ENCODE assay signal across 26 cellular contexts in the genomic region with DNA sequence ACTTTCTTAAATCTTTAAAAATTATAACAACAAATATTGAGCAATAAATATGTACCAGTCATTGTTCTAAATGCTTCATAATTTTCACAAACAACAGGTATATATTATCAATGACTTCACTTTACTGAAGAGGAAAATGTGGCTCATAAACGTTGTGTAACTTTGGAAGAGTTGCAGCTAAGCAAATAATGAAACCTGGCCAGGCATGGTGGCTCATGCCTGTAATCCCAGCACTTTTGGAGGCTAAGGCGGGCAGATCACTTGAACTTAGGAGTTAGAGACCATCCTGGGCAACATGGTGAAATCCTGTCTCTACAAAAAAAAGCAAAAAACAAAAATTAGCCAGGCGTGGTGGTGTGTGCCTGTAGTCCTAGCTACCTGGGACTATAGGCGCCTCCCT.
"Had no signal": no experiment of that assay in that cellular context is flagged by ENCODE, and none has a peak within 500 bp of the region (broad histone marks: within the 10 kb centered on the region; RNA-seq: fewer than 3 reads in every experiment).

No MANE protein-coding gene starts in this region.

- H3K36me3 ChIP-seq: brain microvascular endothelial cell had no signal

- FAIRE-seq: TTC549 had no signal

- H3K4me3 ChIP-seq: PC-9 had no signal

- H3K9me3 Mint-ChIP-seq: activated CD4-positive, alpha-beta memory T cell treated with anti-CD3 and anti-CD28 coated beads for 36 hours; activated CD4-positive, alpha-beta T cell treated with anti-CD3 and anti-CD28 coated beads, Interleukin-2, amount 10 ng/mL, durations not matched to agents 7 days and 5 days; activated naive CD4-positive, alpha-beta T cell treated with anti-CD3 and anti-CD28 coated beads, Interleukin-2, amount 10 ng/mL, durations not matched to agents 7 days and 5 days; activated T-cell treated with anti-CD3 and anti-CD28 coated beads, Interleukin-2, amount 50 U/mL, for 4 hours had no signal

- ATAC-seq: activated T-cell treated with anti-CD3 and anti-CD28 coated beads, Interleukin-2, amount 50 U/mL, for 4 hours; activated T-helper 17 cell treated with anti-CD3 and anti-CD28 coated beads, Interleukin-2, amount 50 U/mL, for 72 hours; T-cell had no signal

- H3K4me1 Mint-ChIP-seq: activated B cell treated with CpG ODN at 0.5 μM for 24 hours; activated CD4-positive, alpha-beta T cell treated with anti-CD3 and anti-CD28 coated beads, Interleukin-2, amount 10 ng/mL, durations not matched to agents 7 days and 5 days; activated naive CD4-positive, alpha-beta T cell treated with anti-CD3 and anti-CD28 coated beads, Interleukin-2, amount 10 ng/mL, durations not matched to agents 7 days and 5 days; activated naive CD8-positive, alpha-beta T cell treated with anti-CD3 and anti-CD28 coated beads for 36 hours; activated T-helper 17 cell treated with anti-CD3 and anti-CD28 coated beads, Interleukin-2, amount 50 U/mL, for 72 hours; T-cell had no signal

- H3K36me3 Mint-ChIP-seq: activated naive CD8-positive, alpha-beta T cell treated with anti-CD3 and anti-CD28 coated beads for 36 hours; T-cell had no signal

- H3K4me3 Mint-ChIP-seq: activated B cell treated with CpG ODN at 0.5 μM for 24 hours; activated CD4-positive, alpha-beta memory T cell treated with anti-CD3 and anti-CD28 coated beads for 36 hours; activated CD4-positive, alpha-beta T cell treated with anti-CD3 and anti-CD28 coated beads, Interleukin-2, amount 10 ng/mL, durations not matched to agents 7 days and 5 days; activated naive CD4-positive, alpha-beta T cell treated with anti-CD3 and anti-CD28 coated beads, Interleukin-2, amount 10 ng/mL, durations not matched to agents 7 days and 5 days; activated naive CD8-positive, alpha-beta T cell treated with anti-CD3 and anti-CD28 coated beads for 36 hours; activated T-cell treated with anti-CD3 and anti-CD28 coated beads, Interleukin-2, amount 50 U/mL, for 4 hours; activated T-helper 17 cell treated with anti-CD3 and anti-CD28 coated beads, Interleukin-2, amount 50 U/mL, for 72 hours; T-cell had no signal

- H3K27ac Mint-ChIP-seq: activated B cell treated with CpG ODN at 0.5 μM for 24 hours; activated CD4-positive, alpha-beta memory T cell treated with anti-CD3 and anti-CD28 coated beads for 36 hours; activated CD4-positive, alpha-beta T cell treated with anti-CD3 and anti-CD28 coated beads, Interleukin-2, amount 10 ng/mL, durations not matched to agents 7 days and 5 days; activated naive CD4-positive, alpha-beta T cell treated with anti-CD3 and anti-CD28 coated beads, Interleukin-2, amount 10 ng/mL, durations not matched to agents 7 days and 5 days; activated naive CD8-positive, alpha-beta T cell treated with anti-CD3 and anti-CD28 coated beads for 36 hours; activated T-helper 17 cell treated with anti-CD3 and anti-CD28 coated beads, Interleukin-2, amount 50 U/mL, for 72 hours; T-cell had no signal

- H3K27me3 ChIP-seq: brain microvascular endothelial cell had no signal

- H3K27ac ChIP-seq: brain microvascular endothelial cell, KMS-11, PC-9 had no signal

- DNase-seq: activated B cell treated with CpG ODN at 0.5 μM for 24 hours; activated CD4-positive, alpha-beta memory T cell treated with anti-CD3 and anti-CD28 coated beads for 36 hours; activated CD4-positive, alpha-beta T cell treated with anti-CD3 and anti-CD28 coated beads for 1 hour; activated CD4-positive, alpha-beta T cell treated with anti-CD3 and anti-CD28 coated beads, Interleukin-2, amount 10 ng/mL, durations not matched to agents 7 days and 5 days; activated CD8-positive, alpha-beta memory T cell treated with anti-CD3 and anti-CD28 coated beads for 24 hours; activated gamma-delta T cell treated with Interleukin-2 at 50 U/mL for 16 hours; activated naive CD4-positive, alpha-beta T cell treated with anti-CD3 and anti-CD28 coated beads, Interleukin-2, amount 10 ng/mL, durations not matched to agents 7 days and 5 days; activated naive CD8-positive, alpha-beta T cell treated with anti-CD3 and anti-CD28 coated beads for 36 hours; activated T-cell treated with anti-CD3 and anti-CD28 coated beads, Interleukin-2, amount 50 U/mL, for 4 hours; brain microvascular endothelial cell; caudate nucleus; MM.1S; NCI-H1105; NCI-H1436; NCI-H1694 treated with DMSO at 0.1 percent for 48 hours; NCI-H2081; NCI-H510A treated with DMSO at 0.1 percent for 48 hours; NCI-H69; PC-9; SIG-M5; T-cell; T-helper 2 cell; T1000 had no signal
